In genomic region chr2:121225681-121226080, GRCh38 we compare ENCODE assay signal across 1 cellular context. TPM values are rescaled to one million over a fixed set of nuclear protein-coding genes. Genes with fewer than 3 reads are reported as not detected.
"Had no signal": no experiment of that assay in that cellular context is flagged by ENCODE, and none has a peak within 500 bp of the region (broad histone marks: within the 10 kb centered on the region; RNA-seq: fewer than 3 reads in every experiment).

No MANE protein-coding gene starts in this region.

RNA-seq across cellular contexts. Expression of gene TFCP2L1, which starts 59.3 kb away (rescaled TPM):
- total RNA-seq: lung microvascular endothelial cell had no signal
